ENCODE assay signal across 9 cellular contexts in the genomic region with DNA sequence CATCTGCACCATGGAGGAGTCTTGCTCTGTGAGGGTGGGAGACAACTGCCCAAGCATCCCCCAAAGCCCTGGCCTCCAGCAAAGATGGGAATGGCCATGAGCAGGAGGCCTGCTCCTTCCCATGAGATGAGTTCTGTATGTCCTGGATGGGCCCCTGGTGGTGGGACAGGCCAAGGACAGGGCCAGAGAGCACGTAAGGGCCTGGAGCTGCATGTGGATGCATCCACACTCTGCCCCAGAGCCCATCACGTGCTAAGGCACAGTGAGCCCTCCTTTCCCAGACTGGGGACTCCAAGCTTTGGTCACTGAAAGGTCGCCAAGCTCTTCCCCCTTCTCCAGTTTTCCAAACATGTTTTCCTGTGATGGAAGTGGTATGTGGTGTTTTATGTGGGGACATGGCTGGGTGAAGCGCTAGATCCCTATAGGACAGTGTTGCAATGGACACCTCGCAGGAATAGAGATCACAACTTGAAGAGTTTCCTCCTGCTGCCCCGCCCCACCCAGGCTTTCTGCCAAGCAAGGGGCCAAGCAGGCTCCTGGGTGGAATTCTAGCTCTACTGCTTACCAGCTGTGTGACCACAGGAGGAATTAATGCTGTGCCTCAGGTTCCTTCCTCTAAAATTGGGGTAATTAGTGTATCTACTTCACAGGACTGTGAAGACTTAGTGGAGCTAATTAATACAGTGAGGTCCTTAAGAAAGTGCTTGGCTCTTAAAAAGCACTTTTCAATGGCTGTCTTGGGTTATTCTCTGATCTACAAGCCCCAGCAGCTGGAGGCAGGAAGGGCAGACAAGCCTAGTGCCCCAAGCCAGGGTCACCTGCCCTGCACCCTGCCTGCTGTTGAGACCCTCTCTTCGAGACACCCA.
A peak's percentile ranks its signal among the peaks of the same experiment; 100 is the strongest.
DNase-seq lines count a peak whose midpoint lies in the region; ATAC-seq and TF ChIP-seq lines count a peak whose summit lies in the region.
"Had no signal": no experiment of that assay in that cellular context is flagged by ENCODE, and none has a peak within 500 bp of the region (broad histone marks: within the 10 kb centered on the region; RNA-seq: fewer than 3 reads in every experiment).

No MANE protein-coding gene starts in this region.

- no peak overlapping the region for H3K27ac Mint-ChIP-seq in progenitor cell of endocrine pancreas

- no peaks in the 10 kb centered on the region for H3K36me3 Mint-ChIP-seq in progenitor cell of endocrine pancreas (ENCODE audit: insufficient read depth)
- H3K36me3 Mint-ChIP-seq: activated naive CD8-positive, alpha-beta T cell had no signal

- H3K9me3 Mint-ChIP-seq in progenitor cell of endocrine pancreas (ENCODE audit: low read depth): no peaks in the 10 kb centered on the region

- TF ChIP-seq POLR2A in GM18505 (IDR thresholded peaks at IDR 0.05; ENCODE audit: borderline replicate concordance, extremely low read depth, insufficient read depth, insufficient read length): no peak

- no peak overlapping the region for H3K4me3 Mint-ChIP-seq in progenitor cell of endocrine pancreas (ENCODE audit: low read depth)
- H3K4me3 Mint-ChIP-seq: activated naive CD8-positive, alpha-beta T cell had no signal

- no peak overlapping the region for H3K4me3 ChIP-seq in epithelial cell of esophagus (ENCODE audit: low read length)

- H3K4me1 Mint-ChIP-seq in progenitor cell of endocrine pancreas (ENCODE audit: low read depth): peaks cover 4% of the 10 kb centered on the region

- DNase-seq in GDM1 (lab: John Stamatoyannopoulos, UW) (peak; percentile 15), NOMO-1 treated with DMSO at 0.1 percent for 48 hours (lab: John Stamatoyannopoulos, UW; ENCODE audit: unreplicated experiment) (peak; percentile 13), epithelial cell of esophagus (ENCODE audit: low read depth) (peak; percentile 86), progenitor cell of endocrine pancreas (ENCODE audit: low spot score, unreplicated experiment) (no peak), KG1 (lab: John Stamatoyannopoulos, UW) (no peak), NCI-H1092 (lab: John Stamatoyannopoulos, UW) (no peak)

- ATAC-seq in GM18505 (IDR thresholded peaks at IDR 0.05; ENCODE audit: unreplicated experiment) (no peak), GM21390 (IDR thresholded peaks at IDR 0.05; ENCODE audit: unreplicated experiment) (no peak)

- H3K27me3 Mint-ChIP-seq in progenitor cell of endocrine pancreas: no peaks in the 10 kb centered on the region
- H3K27me3 Mint-ChIP-seq: activated naive CD8-positive, alpha-beta T cell had no signal

- TF ChIP-seq CTCF in epithelial cell of esophagus (IDR thresholded peaks at IDR 0.05; ENCODE audit: insufficient read depth, low read depth, low read length, missing control alignments) (peak; percentile 7), progenitor cell of endocrine pancreas (IDR thresholded peaks at IDR 0.05; ENCODE audit: unreplicated experiment) (peak; percentile 20)

Comparison
In these comparisons a context has a peak if more than half of its experiments do, and no peak if none do; other contexts are left out.
1. DNase-seq: peak in GDM1 (single experiment), NOMO-1 treated with DMSO at 0.1 percent for 48 hours (single experiment) and epithelial cell of esophagus (single experiment); none in progenitor cell of endocrine pancreas (single experiment), KG1 (single experiment) and NCI-H1092 (single experiment).